Comparison of ENCODE assay signal across 8 cellular contexts in genomic region chr5:62093981-62094380, GRCh38.
A peak's percentile ranks its signal among the peaks of the same experiment; 100 is the strongest.
DNase-seq lines count a peak whose midpoint lies in the region; ATAC-seq and TF ChIP-seq lines count a peak whose summit lies in the region.

No MANE protein-coding gene starts in this region.

- no peaks in the 10 kb centered on the region for H3K9me3 ChIP-seq in left lung
- H3K9me3 ChIP-seq in esophagus squamous epithelium, result no peaks in the 10 kb centered on the region

- TF ChIP-seq CTCF in left lung (IDR thresholded peaks at IDR 0.05) (no peak), esophagus squamous epithelium (IDR thresholded peaks at IDR 0.05) (no peak)

- no peak overlapping the region for H3K4me3 ChIP-seq in left lung
- peak overlapping the region in 1 of 4 donors; percentile 39 for H3K4me3 ChIP-seq in esophagus squamous epithelium

- no peaks in the 10 kb centered on the region for H3K4me1 ChIP-seq in left lung
- peaks cover 0 to 8% (median 5%) of the 10 kb centered on the region in 3 donors for H3K4me1 ChIP-seq in esophagus squamous epithelium

- TF ChIP-seq POLR2A in esophagus squamous epithelium (IDR thresholded peaks at IDR 0.05), result no peak

- H3K27me3 ChIP-seq in left lung, result no peaks in the 10 kb centered on the region
- no peaks in the 10 kb centered on the region for H3K27me3 ChIP-seq in esophagus squamous epithelium

- ATAC-seq in left lung (peak; percentile 84), HG02759 (IDR thresholded peaks at IDR 0.05; ENCODE audit: unreplicated experiment) (no peak), HG02884 (IDR thresholded peaks at IDR 0.05; ENCODE audit: unreplicated experiment) (no peak)

- peak; percentile 38 for DNase-seq in D341Med (ENCODE audit: low spot score)
- peak; percentile 61 for DNase-seq in NCI-H1105 (lab: John Stamatoyannopoulos, UW)
- peak; percentile 1 for DNase-seq in amniotic epithelial cell (ENCODE audit: low read depth)
- peak in 1 of 2 donors; percentile 42 for DNase-seq in left lung
- DNase-seq in SKM-1 treated with dmso at 0.1 percent for 144 hours (lab: John Stamatoyannopoulos, UW; ENCODE audit: unreplicated experiment), result no peak
- DNase-seq in esophagus squamous epithelium (lab: John Stamatoyannopoulos, UW), result no peak

- intact Hi-C loops in left lung (cut with DNase I), result no loop called here
- intact Hi-C loops in esophagus squamous epithelium (cut with DNase I), result no loop called here

- H3K36me3 ChIP-seq in left lung (no peaks in the 10 kb centered on the region), esophagus squamous epithelium (no peaks in the 10 kb centered on the region)

- no peak overlapping the region for H3K27ac ChIP-seq in left lung
- H3K27ac ChIP-seq in esophagus squamous epithelium, result no peak overlapping the region

- 0 to 2% methylated on average over 3 of the region's 3 CpGs for WGBS in esophagus squamous epithelium, 2 donors

Comparison
In these comparisons a context has a peak if more than half of its experiments do, and no peak if none do; other contexts are left out.
1. DNase-seq: peak in D341Med (single experiment), NCI-H1105 (single experiment) and amniotic epithelial cell (single experiment); none in SKM-1 treated with dmso at 0.1 percent for 144 hours (single experiment) and esophagus squamous epithelium (single experiment).